In the genomic region with DNA sequence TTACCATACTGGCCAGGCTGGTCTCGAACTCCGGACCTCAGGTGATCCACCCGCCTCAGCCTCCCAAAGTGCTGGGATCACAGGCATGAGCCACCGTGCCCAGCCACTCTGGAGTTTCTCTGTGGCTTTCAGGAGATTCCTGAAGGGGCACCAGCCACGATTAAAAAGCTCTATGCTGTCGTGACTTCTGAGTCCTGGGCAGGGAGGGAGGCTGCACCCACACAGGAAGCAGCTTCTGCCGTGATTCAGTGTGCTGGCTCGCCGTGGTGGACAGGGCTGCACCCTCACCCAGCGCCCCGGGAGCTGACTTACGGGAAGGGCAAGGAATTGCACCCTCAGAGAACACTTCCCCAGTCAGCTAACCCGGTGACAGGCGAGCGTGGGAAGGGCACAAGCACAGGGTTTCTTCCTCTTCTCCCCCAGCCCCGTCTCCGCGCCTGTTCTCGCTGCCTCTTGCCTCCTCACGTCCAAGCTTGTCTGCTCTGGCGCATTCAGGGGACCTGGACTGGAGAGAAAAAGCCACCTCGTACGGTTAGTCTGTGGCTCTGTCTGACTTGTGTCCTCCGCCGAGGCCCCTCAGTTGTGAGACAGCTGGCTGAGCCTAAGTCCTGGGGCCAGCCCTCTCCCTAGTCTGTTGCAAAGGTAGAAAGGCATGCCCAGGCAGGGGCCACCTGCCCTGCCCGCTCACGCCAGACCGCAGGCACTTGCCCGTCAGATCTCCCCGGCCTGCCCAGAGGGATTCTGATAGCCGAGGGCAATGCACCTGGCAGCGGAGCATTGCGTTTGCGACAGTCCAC, we compare ENCODE assay signal across 9 cellular contexts.
DNase-seq lines count a peak whose midpoint lies in the region; ATAC-seq and TF ChIP-seq lines count a peak whose summit lies in the region.
"Had no signal": no experiment of that assay in that cellular context is flagged by ENCODE, and none has a peak within 500 bp of the region (broad histone marks: within the 10 kb centered on the region; RNA-seq: fewer than 3 reads in every experiment).

No MANE protein-coding gene starts in this region.

- ATAC-seq in RWPE2 (ENCODE audit: low read depth) (peak; percentile 48), gastroesophageal sphincter (peak; percentile 34), GM18498 (IDR thresholded peaks at IDR 0.05; ENCODE audit: unreplicated experiment) (no peak)

- POLR2A ChIA-PET in HEK293T (lab: Yijun Ruan, JAX), result interaction anchor here (1.1 kb wide), 1 partner anchor 14 kb away, joined by 3 read pairs; no protein-coding TSS in a partner anchor

- 0 to 87% methylated on average over 1 to 10 of the region's 34 CpGs for WGBS in gastroesophageal sphincter (ENCODE audit: low coverage in 1 of 2), 2 donors
- 22 to 47% methylated on average over 34 of the region's 34 CpGs for WGBS in sigmoid colon, 2 donors

- H3K4me3 ChIP-seq in RWPE2 (ENCODE audit: severe bottlenecking) (peak overlapping the region; percentile 11), gastroesophageal sphincter (no peak overlapping the region), sigmoid colon (no peak overlapping the region)

- H3K4me1 ChIP-seq in RWPE2 (ENCODE audit: insufficient read depth, poor library complexity, severe bottlenecking), result peaks cover 37% of the 10 kb centered on the region
- H3K4me1 ChIP-seq in gastroesophageal sphincter, result peaks cover 0 to 25% (median 0%) of the 10 kb centered on the region in 3 donors
- peaks cover 0 to 55% (median 41%) of the 10 kb centered on the region in 4 donors for H3K4me1 ChIP-seq in sigmoid colon

- TF ChIP-seq EP300 in gastroesophageal sphincter (IDR thresholded peaks at IDR 0.05), result no peak
- no peak for TF ChIP-seq EP300 in sigmoid colon (IDR thresholded peaks at IDR 0.05)

- no peak for TF ChIP-seq CTCF in RWPE2 (IDR thresholded peaks at IDR 0.05; ENCODE audit: poor library complexity, severe bottlenecking)
- no peak for TF ChIP-seq CTCF in gastroesophageal sphincter (IDR thresholded peaks at IDR 0.05)
- no peak for TF ChIP-seq CTCF in sigmoid colon (IDR thresholded peaks at IDR 0.05)

- H3K9me3 ChIP-seq in RWPE2 (ENCODE audit: severe bottlenecking) (no peaks in the 10 kb centered on the region), gastroesophageal sphincter (no peaks in the 10 kb centered on the region), sigmoid colon (no peaks in the 10 kb centered on the region)

- peak; percentile 91 for DNase-seq in HCEC 1CT
- DNase-seq in RWPE2 (ENCODE audit: low spot score), result peak; percentile 98
- DNase-seq in sigmoid colon, result peak; percentile 78
- DNase-seq in HEK293T (ENCODE audit: extremely low spot score), result no peak
- no peak for DNase-seq in cortex of kidney (lab: John Stamatoyannopoulos, UW)
- DNase-seq in islet precursor cell, result no peak

- CTCF ChIA-PET in HEK293T (lab: Yijun Ruan, JAX), result interaction anchor here (0.5 to 1.1 kb wide), 3 partner anchors 19 to 88 kb away, joined by 3 to 4 read pairs (median 3); no protein-coding TSS in a partner anchor

- H3K27ac ChIP-seq in RWPE2 (ENCODE audit: poor library complexity, severe bottlenecking), result peak overlapping the region; percentile 97
- H3K27ac ChIP-seq in gastroesophageal sphincter, result no peak overlapping the region
- H3K27ac ChIP-seq in sigmoid colon, result peak overlapping the region; percentile 57 to 87 (median 84)
- H3K27ac ChIP-seq: KMS-11 had no signal

- TF ChIP-seq POLR2A in gastroesophageal sphincter (IDR thresholded peaks at IDR 0.05) (no peak), sigmoid colon (IDR thresholded peaks at IDR 0.05) (no peak)

- intact Hi-C loops in sigmoid colon (cut with DNase I), result no loop called here

- no peaks in the 10 kb centered on the region for H3K27me3 ChIP-seq in RWPE2 (ENCODE audit: insufficient read depth, poor library complexity, severe bottlenecking)
- H3K27me3 ChIP-seq in gastroesophageal sphincter, result peaks cover 14% of the 10 kb centered on the region
- H3K27me3 ChIP-seq in sigmoid colon, result no peaks in the 10 kb centered on the region

- H3K36me3 ChIP-seq in RWPE2 (ENCODE audit: low read depth) (peaks cover 35% of the 10 kb centered on the region), gastroesophageal sphincter (no peaks in the 10 kb centered on the region), sigmoid colon (no peaks in the 10 kb centered on the region)

TF ChIP-seq in HEK293T, 16 proteins besides CTCF, POLR2A, EP300 and RAD21:
- no peak for TF ChIP-seq CTBP1 (IDR thresholded peaks at IDR 0.05; ENCODE audit: borderline replicate concordance)
- no peak for TF ChIP-seq TARDBP (IDR thresholded peaks at IDR 0.05)
- TF ChIP-seq SP1 (IDR thresholded peaks at IDR 0.05), result no peak
- TF ChIP-seq FOXA1 (IDR thresholded peaks at IDR 0.05), result no peak
- TF ChIP-seq, protein P1, sequence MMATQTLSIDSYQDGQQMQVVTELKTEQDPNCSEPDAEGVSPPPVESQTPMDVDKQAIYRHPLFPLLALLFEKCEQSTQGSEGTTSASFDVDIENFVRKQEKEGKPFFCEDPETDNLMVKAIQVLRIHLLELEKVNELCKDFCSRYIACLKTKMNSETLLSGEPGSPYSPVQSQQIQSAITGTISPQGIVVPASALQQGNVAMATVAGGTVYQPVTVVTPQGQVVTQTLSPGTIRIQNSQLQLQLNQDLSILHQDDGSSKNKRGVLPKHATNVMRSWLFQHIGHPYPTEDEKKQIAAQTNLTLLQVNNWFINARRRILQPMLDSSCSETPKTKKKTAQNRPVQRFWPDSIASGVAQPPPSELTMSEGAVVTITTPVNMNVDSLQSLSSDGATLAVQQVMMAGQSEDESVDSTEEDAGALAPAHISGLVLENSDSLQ (IDR thresholded peaks at IDR 0.05), result no peak
- TF ChIP-seq LEF1 (IDR thresholded peaks at IDR 0.05; ENCODE audit: borderline replicate concordance), result no peak
- TF ChIP-seq ARNT (IDR thresholded peaks at IDR 0.05), result no peak
- TF ChIP-seq FOXM1 (IDR thresholded peaks at IDR 0.05; ENCODE audit: borderline replicate concordance), result no peak
- TF ChIP-seq BHLHE40 (IDR thresholded peaks at IDR 0.05; ENCODE audit: borderline replicate concordance), result no peak
- TF ChIP-seq HDGF (IDR thresholded peaks at IDR 0.05; ENCODE audit: borderline replicate concordance), result no peak
- TF ChIP-seq L3MBTL2 (conservative IDR thresholded peaks at IDR 0.05), result no peak
- TF ChIP-seq FOXK2 (IDR thresholded peaks at IDR 0.05), result no peak
- TF ChIP-seq ELF4 (IDR thresholded peaks at IDR 0.05), result no peak

Comparison
In these comparisons a context has a peak if more than half of its experiments do, and no peak if none do; other contexts are left out.
1. DNase-seq: peak in HCEC 1CT (single experiment), RWPE2 (single experiment) and sigmoid colon (single experiment); none in HEK293T (single experiment), cortex of kidney (single experiment) and islet precursor cell (single experiment).
2. H3K27ac ChIP-seq: peak in RWPE2 (single experiment) and sigmoid colon (4 of 4); none in gastroesophageal sphincter (0 of 4).